8 cellular contexts compared by ENCODE assay signal in genomic region chr15:77497108-77497737, GRCh38.
A peak's percentile ranks its signal among the peaks of the same experiment; 100 is the strongest.
DNase-seq lines count a peak whose midpoint lies in the region; ATAC-seq and TF ChIP-seq lines count a peak whose summit lies in the region.

No MANE protein-coding gene starts in this region.

- CTCF ChIA-PET in SK-N-SH (lab: Yijun Ruan, JAX), result interaction anchor here (0.6 to 7.1 kb wide), 50 partner anchors 9 to 480 kb away, joined by 3 to 80 read pairs (median 4); partner anchors contain the start of genes HMG20A, LINGO1 and PEAK1

- 14% methylated on average over 5 of the region's 7 CpGs for WGBS in SK-N-SH (ENCODE audit: low lambda C conversion rate)
- 3 to 15% (median 8%) methylated on average over 5 to 7 of the region's 7 CpGs for WGBS in heart left ventricle, 4 donors

- H3K36me3 ChIP-seq in SK-N-SH (replicated peaks in 1 of 2; ENCODE audit: control insufficient read depth in 1 of 2, insufficient read depth in 2 of 2, low read length in 1 of 2) (no peaks in the 10 kb centered on the region), heart left ventricle (no peaks in the 10 kb centered on the region)

- H3K79me2 ChIP-seq in SK-N-SH (ENCODE audit: insufficient read depth), result no peaks in the 10 kb centered on the region

- TF ChIP-seq EP300 in SK-N-SH (IDR thresholded peaks at IDR 0.05; ENCODE audit: borderline replicate concordance in 1 of 2, low read depth in 1 of 2, low read length in 1 of 2), result peak in 1 of 2 experiments; percentile 17; a peak in 1 of 4 replicates

- H3K4me1 ChIP-seq in SK-N-SH (ENCODE audit: control insufficient read depth in 1 of 2, insufficient read depth in 2 of 2, low read depth in 1 of 2, low read length in 1 of 2) (peaks cover 47 to 51% of the 10 kb centered on the region in 2 experiments), heart left ventricle (peaks cover 3 to 85% (median 66%) of the 10 kb centered on the region in 12 donors)

- POLR2A ChIA-PET in SK-N-SH (lab: Yijun Ruan, JAX), result interaction anchor here (0.6 to 1.3 kb wide), 6 partner anchors 10 to 381 kb away, joined by 3 to 4 read pairs (median 3); no protein-coding TSS in a partner anchor

- H3K4me3 ChIP-seq in SK-N-SH (ENCODE audit: low read depth in 2 of 2, low read length in 1 of 2) (peak overlapping the region; percentile 15 to 54; a peak in 2 of 4 replicates), heart left ventricle (peak overlapping the region in 9 of 12 donors; percentile 8 to 39 (median 22))

- ATAC-seq in heart left ventricle (peak; percentile 93 to 95 (median 94)), sciatic nerve (peak; percentile 71)

- H3K27me3 ChIP-seq in SK-N-SH (ENCODE audit: insufficient read depth), result no peaks in the 10 kb centered on the region
- no peaks in the 10 kb centered on the region for H3K27me3 ChIP-seq in heart left ventricle

- DNase-seq in H4 (ENCODE audit: low spot score) (peak; percentile 91), SK-N-SH (peak; percentile 66), heart left ventricle (peak; percentile 86 to 96 (median 89)), sciatic nerve (ENCODE audit: low spot score) (peak; percentile 84), SIG-M5 treated with dmso at 0.1 percent for 504 hours (lab: John Stamatoyannopoulos, UW; ENCODE audit: unreplicated experiment) (no peak), NCI-H1436 (lab: John Stamatoyannopoulos, UW) (no peak), NCI-H1436 treated with DMSO at 0.1 percent for 48 hours (lab: John Stamatoyannopoulos, UW) (no peak)
- DNase-seq in activated effector memory CD4-positive, alpha-beta T cell treated with Interleukin-2 at 50 U/mL for 16 hours, result no peak

- no peaks in the 10 kb centered on the region for H4K20me1 ChIP-seq in SK-N-SH (ENCODE audit: insufficient read depth)

- H3F3A ChIP-seq in SK-N-SH (replicated peaks; ENCODE audit: insufficient read depth), result peaks cover 20% of the 10 kb centered on the region

- TF ChIP-seq CTCF in SK-N-SH (IDR thresholded peaks at IDR 0.05) (peak; percentile 6; the same call in 1 of the 2 replicates), heart left ventricle (IDR thresholded peaks at IDR 0.05) (peak in 3 of 12 donors; percentile 5 to 45 (median 29))

- H2AFZ ChIP-seq in SK-N-SH (ENCODE audit: low read depth), result peak overlapping the region; percentile 53; the same call in 1 of the 2 replicates

- TF ChIP-seq RAD21 in SK-N-SH (IDR thresholded peaks at IDR 0.05; ENCODE audit: low read length), result no peak

- no peaks in the 10 kb centered on the region for H3K9me3 ChIP-seq in SK-N-SH
- H3K9me3 ChIP-seq in heart left ventricle, result no peaks in the 10 kb centered on the region

- H3K9me2 ChIP-seq in SK-N-SH, result no peaks in the 10 kb centered on the region

- TF ChIP-seq POLR2A in heart left ventricle (IDR thresholded peaks at IDR 0.05), result no peak

- H3K4me2 ChIP-seq in SK-N-SH, result peak overlapping the region; percentile 83

- H3K27ac ChIP-seq in SK-N-SH (ENCODE audit: low read depth in 2 of 2, low read length in 1 of 2), result peak overlapping the region; percentile 75 to 98
- peak overlapping the region; percentile 53 to 96 (median 90) for H3K27ac ChIP-seq in heart left ventricle

- peak overlapping the region; percentile 40; the same call in 1 of the 2 replicates for H3K9ac ChIP-seq in SK-N-SH

- intact Hi-C loops in heart left ventricle (cut with DNase I), result loop anchor here (1.0 to 5.0 kb wide), 11 partner anchors 45 to 380 kb away; partner anchors contain the start of genes HMG20A (in 6 of the 10) and PEAK1 (in 6 of the 10)
- intact Hi-C loops in sciatic nerve (cut with DNase I), result loop anchor here (10.0 kb wide), 1 partner anchor 382 kb away; no protein-coding TSS in a partner anchor

TF ChIP-seq in SK-N-SH, 30 proteins besides CTCF, POLR2A, EP300 and RAD21 (continues in another document):
- TF ChIP-seq PBX3 (IDR thresholded peaks at IDR 0.05), result peak; percentile 33; the same call in 1 of the 2 replicates
- TF ChIP-seq NRF1 (IDR thresholded peaks at IDR 0.05; ENCODE audit: low read depth, low read length), result no peak
- TF ChIP-seq SIN3A (IDR thresholded peaks at IDR 0.05; ENCODE audit: borderline replicate concordance, low read depth, low read length), result no peak
- TF ChIP-seq RCOR1 (IDR thresholded peaks at IDR 0.05; ENCODE audit: low read length), result peak; percentile 55; the same call in 1 of the 2 replicates
- TF ChIP-seq MAX (IDR thresholded peaks at IDR 0.05; ENCODE audit: low read depth), result 0 out of 2 replicates have a peak, but pooled peaks have one; percentile 10
- TF ChIP-seq RXRA (IDR thresholded peaks at IDR 0.05; ENCODE audit: borderline replicate concordance, low read depth), result no peak
- TF ChIP-seq EZH2phosphoT487 (IDR thresholded peaks at IDR 0.05; ENCODE audit: borderline replicate concordance, low read depth), result no peak
- no peak for TF ChIP-seq JUND (IDR thresholded peaks at IDR 0.05)
- TF ChIP-seq GABPA (IDR thresholded peaks at IDR 0.05; ENCODE audit: low read depth), result no peak
- TF ChIP-seq FOSL2 (IDR thresholded peaks at IDR 0.05; ENCODE audit: borderline replicate concordance, low read depth), result no peak
- TF ChIP-seq IRF3 (IDR thresholded peaks at IDR 0.05; ENCODE audit: low read depth, low read length), result no peak
- peak; percentile 59; the same call in 1 of the 2 replicates for TF ChIP-seq TCF12 (IDR thresholded peaks at IDR 0.05)
- no peak for TF ChIP-seq TAF1 (IDR thresholded peaks at IDR 0.05; ENCODE audit: borderline replicate concordance, low read depth, low read length)
- TF ChIP-seq USF1 (IDR thresholded peaks at IDR 0.05; ENCODE audit: borderline replicate concordance, low read depth), result no peak
- peak; percentile 57; the same call in 1 of the 2 replicates for TF ChIP-seq MEF2A (IDR thresholded peaks at IDR 0.05; ENCODE audit: borderline replicate concordance, low read depth)
- TF ChIP-seq ELF1 (IDR thresholded peaks at IDR 0.05), result no peak
- no peak; the same call in 1 of the 2 replicates for TF ChIP-seq MXI1 (IDR thresholded peaks at IDR 0.05; ENCODE audit: low read depth, low read length)
- TF ChIP-seq POLR2AphosphoS5 (IDR thresholded peaks at IDR 0.05; ENCODE audit: low read depth, low read length), result no peak
- peak; percentile 87 for TF ChIP-seq NFIC (IDR thresholded peaks at IDR 0.05; ENCODE audit: borderline replicate concordance)
- TF ChIP-seq GATA2 (CRISPR knock-in tag; IDR thresholded peaks at IDR 0.05), result peak; percentile 17; the same call in 1 of the 2 replicates
- TF ChIP-seq CHD2 (IDR thresholded peaks at IDR 0.05; ENCODE audit: low read length, partially characterized antibody), result peak; percentile 25
- no peak for TF ChIP-seq ZBTB33 (IDR thresholded peaks at IDR 0.05; ENCODE audit: borderline replicate concordance, low read depth)

Comparison
In these comparisons a context has a peak if more than half of its experiments do, and no peak if none do; other contexts are left out.
1. DNase-seq: peak in H4 (single experiment), SK-N-SH (single experiment), heart left ventricle (5 of 5) and sciatic nerve (single experiment); none in SIG-M5 treated with dmso at 0.1 percent for 504 hours (single experiment), NCI-H1436 (single experiment), NCI-H1436 treated with DMSO at 0.1 percent for 48 hours (single experiment) and activated effector memory CD4-positive, alpha-beta T cell treated with Interleukin-2 at 50 U/mL for 16 hours (single experiment).